Comparison of ENCODE assay signal across 17 cellular contexts in the genomic region with DNA sequence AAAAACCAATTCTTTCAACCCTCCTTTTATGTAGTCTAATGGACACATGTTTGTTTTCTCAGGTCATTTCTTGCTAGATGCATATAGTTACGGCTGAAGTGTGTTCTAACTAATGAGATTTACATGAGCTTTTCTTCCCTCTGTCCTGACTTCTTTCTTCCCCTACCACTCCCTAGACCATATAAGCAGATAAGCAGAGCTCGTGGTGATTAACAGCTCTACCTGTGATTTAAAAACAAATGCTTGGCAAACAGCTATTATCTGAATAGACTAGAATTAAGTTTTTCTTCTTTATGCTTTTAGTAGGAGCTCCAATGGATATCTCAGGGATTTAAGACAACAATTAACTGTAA. TPM values are rescaled to one million over a fixed set of nuclear protein-coding genes. Genes with fewer than 3 reads are reported as not detected.
DNase-seq lines count a peak whose midpoint lies in the region; ATAC-seq, FAIRE-seq and TF ChIP-seq lines count a peak whose summit lies in the region.
"Had no signal": no experiment of that assay in that cellular context is flagged by ENCODE, and none has a peak within 500 bp of the region (broad histone marks: within the 10 kb centered on the region; RNA-seq: fewer than 3 reads in every experiment).

No MANE protein-coding gene starts in this region.

- H3K36me3 ChIP-seq in K562 (ENCODE audit: control insufficient read depth, insufficient read depth, low read length) (peaks cover 89% of the 10 kb centered on the region), mucosa of descending colon (ENCODE audit: low read depth) (peaks cover 16% of the 10 kb centered on the region), transverse colon (peaks cover 0 to 41% (median 20%) of the 10 kb centered on the region in 4 donors), stomach (peaks cover 0 to 24% (median 11%) of the 10 kb centered on the region in 4 donors)

- ATAC-seq in K562 (no peak), mucosa of descending colon (peak; percentile 34)
- ATAC-seq: A549 had no signal

- FAIRE-seq in K562 (lab: Jason Lieb, UNC), result no peak
- FAIRE-seq: A549 had no signal

- H3K4me1 Mint-ChIP-seq in activated T-cell treated with anti-CD3 and anti-CD28 coated beads, Interleukin-2, amount 50 U/mL, for 24 hours (ENCODE audit: low read depth), result peaks cover 41% of the 10 kb centered on the region

- DNase-seq in activated T-cell treated with anti-CD3 and anti-CD28 coated beads, Interleukin-2, amount 50 U/mL, for 24 hours, result no peak
- DNase-seq in activated T-cell treated with anti-CD3 and anti-CD28 coated beads, Interleukin-2, amount 50 U/mL, for 48 hours, result no peak
- DNase-seq in K562 (ENCODE audit: extremely low read depth in 1 of 4, low spot score in 3 of 4), result no peak
- no peak for DNase-seq in mucosa of descending colon
- DNase-seq in transverse colon, result no peak
- DNase-seq in stomach, result no peak
- DNase-seq in NCI-H187 (lab: John Stamatoyannopoulos, UW), result no peak
- DNase-seq in mucosa of gallbladder (ENCODE audit: low spot score), result no peak
- DNase-seq: activated CD8-positive, alpha-beta memory T cell treated with anti-CD3 and anti-CD28 coated beads for 24 hours; effector memory CD4-positive, alpha-beta T cell; GF-D8; KG1; NCI-H1417 treated with DMSO at 0.1 percent for 48 hours; NCI-H226; occipital lobe had no signal

- H3K9ac ChIP-seq in K562 (ENCODE audit: insufficient read depth in 1 of 2, low read depth in 2 of 2, low read length in 2 of 2), result no peak overlapping the region

- intact Hi-C loops in K562 (cut with micrococcal nuclease) (no loop called here), mucosa of descending colon (cut with DNase I, micrococcal nuclease) (no loop called here), transverse colon (cut with DNase I; ENCODE audit: low total_unique reads) (no loop called here), stomach (cut with DNase I; ENCODE audit: low total_unique reads) (no loop called here)

- CTCF ChIA-PET in K562 (lab: Yijun Ruan, JAX; ENCODE audit: low intra/inter-chr PET ratio), result no interaction called here

- H3K27ac ChIP-seq in K562 (ENCODE audit: extremely low read depth, low read depth, low read length) (no peak overlapping the region), transverse colon (peak overlapping the region; percentile 28 to 63 (median 56)), stomach (peak overlapping the region in 2 of 5 donors; percentile 49 to 56)
- H3K27ac ChIP-seq: A549 had no signal

- no peaks in the 10 kb centered on the region for H3K27me3 Mint-ChIP-seq in activated T-cell treated with anti-CD3 and anti-CD28 coated beads, Interleukin-2, amount 50 U/mL, for 24 hours

- H3K9me3 ChIP-seq in K562 (replicated peaks; ENCODE audit: control insufficient read depth, insufficient read depth, low read depth, low read length), result no peaks in the 10 kb centered on the region
- no peaks in the 10 kb centered on the region for H3K9me3 ChIP-seq in mucosa of descending colon
- no peaks in the 10 kb centered on the region for H3K9me3 ChIP-seq in transverse colon
- H3K9me3 ChIP-seq in stomach, result no peaks in the 10 kb centered on the region
- H3K9me3 ChIP-seq: A549 had no signal

- TF ChIP-seq POLR2A in K562 (conservative IDR thresholded peaks at IDR 0.05), result no peak
- TF ChIP-seq POLR2A in transverse colon (IDR thresholded peaks at IDR 0.05), result no peak
- no peak for TF ChIP-seq POLR2A in stomach (IDR thresholded peaks at IDR 0.05)

- no peaks in the 10 kb centered on the region for H3K9me3 Mint-ChIP-seq in activated T-cell treated with anti-CD3 and anti-CD28 coated beads, Interleukin-2, amount 50 U/mL, for 24 hours

- H4K20me1 ChIP-seq in K562 (replicated peaks; ENCODE audit: control insufficient read depth, insufficient read depth, low read length), result peaks cover 25% of the 10 kb centered on the region

- H3K4me2 ChIP-seq in K562 (ENCODE audit: insufficient read depth, low read length), result no peak overlapping the region
- H3K4me2 ChIP-seq: A549 had no signal

- WGBS in K562 (ENCODE audit: insufficient coverage, low coverage, missing lambda C conversion rate), result 54% methylated on average over 2 of the region's 2 CpGs
- WGBS in transverse colon (ENCODE audit: low coverage in 1 of 2), 2 donors, result 46 to 53% methylated on average over 2 of the region's 2 CpGs
- WGBS in stomach, 5 donors, result 28 to 41% (median 35%) methylated on average over 2 of the region's 2 CpGs

- TF ChIP-seq CTCF in K562 (IDR thresholded peaks at IDR 0.05 in 2 of 3, conservative IDR thresholded peaks at IDR 0.05 in 1 of 3; ENCODE audit: insufficient read depth in 2 of 3, low read depth in 1 of 3, low read length in 3 of 3) (no peak), mucosa of descending colon (IDR thresholded peaks at IDR 0.05) (no peak), transverse colon (IDR thresholded peaks at IDR 0.05) (no peak), stomach (IDR thresholded peaks at IDR 0.05) (no peak)

- H3K4me3 ChIP-seq in K562 (no peak overlapping the region), mucosa of descending colon (no peak overlapping the region), transverse colon (no peak overlapping the region), stomach (no peak overlapping the region)
- H3K4me3 ChIP-seq: A549, lung had no signal

- TF ChIP-seq EP300 in K562 (IDR thresholded peaks at IDR 0.05; ENCODE audit: low read length), result no peak
- TF ChIP-seq EP300 in transverse colon (IDR thresholded peaks at IDR 0.05; ENCODE audit: low read depth), result no peak
- TF ChIP-seq EP300 in stomach (IDR thresholded peaks at IDR 0.05), result no peak

- in situ Hi-C loops in K562 (cut with MboI), result no loop called here
- in situ Hi-C loops in transverse colon (cut with MboI; ENCODE audit: low pct_ligation_motif_present in 1 of 4, low pct_unique_long_range_greater_than_20kb in 1 of 4, low sequenced_read_pairs in 3 of 4), result no loop called here

- H3K27me3 ChIP-seq in K562 (ENCODE audit: control insufficient read depth in 2 of 2, insufficient read depth in 2 of 2, low read length in 2 of 2), result no peaks in the 10 kb centered on the region
- H3K27me3 ChIP-seq in transverse colon, result no peaks in the 10 kb centered on the region
- H3K27me3 ChIP-seq in stomach, result no peaks in the 10 kb centered on the region

- H3K9me1 ChIP-seq in K562 (ENCODE audit: control insufficient read depth, insufficient read depth, low read length), result no peaks in the 10 kb centered on the region

- no peaks in the 10 kb centered on the region for H3K4me1 ChIP-seq in K562 (replicated peaks in 1 of 2; ENCODE audit: control insufficient read depth in 2 of 2, insufficient read depth in 2 of 2, low read length in 2 of 2)
- H3K4me1 ChIP-seq in mucosa of descending colon (ENCODE audit: low read depth), result peaks cover 6% of the 10 kb centered on the region
- H3K4me1 ChIP-seq in transverse colon, result peaks cover 9 to 45% (median 21%) of the 10 kb centered on the region in 4 donors
- H3K4me1 ChIP-seq in stomach, result peaks cover 8 to 56% (median 30%) of the 10 kb centered on the region in 4 donors
- H3K4me1 ChIP-seq: A549 had no signal

- no peak overlapping the region for H3K4me3 Mint-ChIP-seq in activated T-cell treated with anti-CD3 and anti-CD28 coated beads, Interleukin-2, amount 50 U/mL, for 24 hours

- peak overlapping the region; percentile 31 for H3K27ac Mint-ChIP-seq in activated T-cell treated with anti-CD3 and anti-CD28 coated beads, Interleukin-2, amount 50 U/mL, for 24 hours

- H2AFZ ChIP-seq in K562 (ENCODE audit: low read depth, low read length), result no peak overlapping the region

- TSS peak; percentile 13 for BruUV-seq in K562 (replicated peaks; lab: Mats Ljungman, UMichigan)

- peaks cover 91% of the 10 kb centered on the region for H3K36me3 Mint-ChIP-seq in activated T-cell treated with anti-CD3 and anti-CD28 coated beads, Interleukin-2, amount 50 U/mL, for 24 hours (ENCODE audit: low read depth)

- TF ChIP-seq RAD21 in K562 (CRISPR knock-in tag; conservative IDR thresholded peaks at IDR 0.05 in 1 of 2, IDR thresholded peaks at IDR 0.05 in 1 of 2), result no peak

- peaks cover 91% of the 10 kb centered on the region for H3K79me2 ChIP-seq in K562 (ENCODE audit: control insufficient read depth, insufficient read depth, low read length)

- POLR2A ChIA-PET in K562 (lab: Yijun Ruan, JAX), result interaction anchor here (0.7 to 1.2 kb wide), 3 partner anchors 9 to 21 kb away, joined by 3 to 6 read pairs (median 3); no protein-coding TSS in a partner anchor

RNA-seq across cellular contexts. Expression of a gene that starts 18.6 kb away (rescaled TPM):
- 35.0 and 69.1 TPM in 2 replicates for total RNA-seq in K562 (2011; cell fraction: chromatin; rRNA removed; ENCODE audit: low replicate concordance)
- 25.7 and 30.0 TPM in 2 replicates for total RNA-seq in K562 (2011; cell fraction: nucleolus; rRNA removed)
- 48.0 and 76.6 TPM in 2 replicates for total RNA-seq in K562 (2011; cell fraction: nucleoplasm; rRNA removed)
- total RNA-seq in K562 (2014; rRNA removed) (119 and 120 TPM in 2 replicates), K562 (2014; rRNA removed; fragmentation: Illumina TruSeq; extraction: Trizol) (114 and 125 TPM in 2 replicates), K562 (2015; rRNA removed; fragmentation: Illumina TruSeq; extraction: Trizol) (97.2 and 102 TPM in 2 replicates), K562 (2021) (234 and 257 TPM in 2 replicates), mucosa of descending colon (100 to 1,000 TPM in 1 of 3 donors, 10 to 100 TPM in 2; 85.2 to 127 (median 90.5) TPM), transverse colon (10 to 100 TPM; 49.3 to 83.4 (median 57.1) TPM), stomach (10 to 100 TPM; 21.4 to 99.9 (median 76.9) TPM), mucosa of gallbladder (99.4 TPM)
- polyA plus RNA-seq in K562 (2011; rRNA removed) (53.7 and 55.5 TPM in 2 replicates), K562 (2014; fragmentation: Illumina TruSeq; extraction: Trizol) (199 and 203 TPM in 2 replicates), K562 (2014; fragmentation: Nextera tagmentation; extraction: Ambion mirVana) (10 to 100 TPM; 48.4 to 53.2 TPM), K562 (2014; rRNA removed) (116 and 140 TPM in 2 replicates), stomach (10 to 100 TPM; 50.3 to 64.5 (median 53.6) TPM)
- polyA plus RNA-seq in K562 (2011; cell fraction: cytosol; rRNA removed), result 42.2 and 48.3 TPM in 2 replicates
- polyA plus RNA-seq in K562 (2011; cell fraction: nucleus; rRNA removed), result 41.0 and 48.4 TPM in 2 replicates
- polyA plus RNA-seq in K562 (2012), result 191 and 193 TPM in 2 replicates
- polyA minus RNA-seq in K562 (2011; rRNA and poly(A)+ RNA removed), result 36.1 and 52.7 TPM in 2 replicates
- 70.3 and 82.8 TPM in 2 replicates for polyA minus RNA-seq in K562 (2011; cell fraction: cytosol; rRNA and poly(A)+ RNA removed)
- polyA minus RNA-seq in K562 (2011; cell fraction: nucleus; rRNA and poly(A)+ RNA removed), result 17.4 and 34.9 TPM in 2 replicates

RNA-seq across cellular contexts. Expression of a gene that starts 40.5 kb away (rescaled TPM):
- total RNA-seq in K562 (2011; cell fraction: chromatin; rRNA removed; ENCODE audit: low replicate concordance), result 12.4 and 38.5 TPM in 2 replicates
- 42.0 and 48.5 TPM in 2 replicates for total RNA-seq in K562 (2011; cell fraction: nucleolus; rRNA removed)
- total RNA-seq in K562 (2011; cell fraction: nucleoplasm; rRNA removed), result 31.2 and 37.3 TPM in 2 replicates
- total RNA-seq in K562 (2014; rRNA removed) (6.0 and 9.5 TPM in 2 replicates), K562 (2014; rRNA removed; fragmentation: Illumina TruSeq; extraction: Trizol) (4.9 and 6.9 TPM in 2 replicates), K562 (2015; rRNA removed; fragmentation: Illumina TruSeq; extraction: Trizol) (10.9 and 11.0 TPM in 2 replicates), K562 (2021) (28.5 and 29.3 TPM in 2 replicates), mucosa of descending colon (10 to 100 TPM in 2 of 3 donors, 1 to 10 TPM in 1; 9.7 to 14.2 (median 12.2) TPM), transverse colon (10 to 100 TPM in 1 of 4 donors, 1 to 10 TPM in 3; 2.6 to 35.8 (median 3.5) TPM), stomach (1 to 10 TPM in 4 of 5 donors, not detected in 1; 2.2 to 6.2 (median 3.4) TPM), mucosa of gallbladder (18.4 TPM)
- polyA plus RNA-seq in K562 (2011; rRNA removed) (9.7 and 22.5 TPM in 2 replicates), K562 (2014; fragmentation: Illumina TruSeq; extraction: Trizol) (17.4 and 17.7 TPM in 2 replicates), K562 (2014; fragmentation: Nextera tagmentation; extraction: Ambion mirVana) (1 to 10 TPM in 1 of 2 experiments, under 1 TPM in 1; 0.92 to 3.5 TPM), K562 (2014; rRNA removed) (10.9 and 12.2 TPM in 2 replicates), stomach (1 to 10 TPM; 4.7 to 9.7 (median 6.4) TPM)
- 35.8 and 45.0 TPM in 2 replicates for polyA plus RNA-seq in K562 (2011; cell fraction: cytosol; rRNA removed)
- polyA plus RNA-seq in K562 (2011; cell fraction: nucleus; rRNA removed), result 26.6 and 34.6 TPM in 2 replicates
- polyA plus RNA-seq in K562 (2012), result 27.8 and 28.1 TPM in 2 replicates
- 12.3 and 16.2 TPM in 2 replicates for polyA minus RNA-seq in K562 (2011; rRNA and poly(A)+ RNA removed)
- polyA minus RNA-seq in K562 (2011; cell fraction: cytosol; rRNA and poly(A)+ RNA removed), result 24.0 and 24.4 TPM in 2 replicates
- polyA minus RNA-seq in K562 (2011; cell fraction: nucleus; rRNA and poly(A)+ RNA removed), result 11.2 and 12.8 TPM in 2 replicates
